In the genomic region with DNA sequence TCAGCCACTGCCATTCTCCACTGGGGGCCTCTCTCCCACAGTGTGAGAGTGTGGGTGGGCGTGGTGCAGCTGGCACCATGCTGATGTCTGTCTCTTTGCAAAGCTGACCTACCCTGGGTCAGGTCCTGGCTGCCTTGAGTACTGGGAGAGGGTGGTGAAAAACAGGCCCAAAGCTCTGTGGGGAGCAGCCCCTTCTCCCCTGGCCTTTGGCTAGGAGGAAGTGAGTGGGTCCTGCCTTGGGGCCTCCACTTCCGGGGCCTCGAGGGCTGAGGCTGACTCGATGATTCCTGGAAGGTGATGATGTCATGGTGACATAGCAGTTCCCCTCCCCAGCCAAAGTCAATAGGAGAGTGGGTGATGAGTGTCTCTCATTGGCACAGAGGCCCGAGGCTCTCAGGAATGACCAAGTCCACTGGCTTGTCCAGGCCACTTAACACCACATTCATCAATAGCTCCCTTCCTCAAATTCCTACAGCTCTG, we compare ENCODE assay signal across 10 cellular contexts. TPM values are rescaled to one million over a fixed set of nuclear protein-coding genes. Genes with fewer than 3 reads are reported as not detected.
DNase-seq lines count a peak whose midpoint lies in the region; ATAC-seq, FAIRE-seq and TF ChIP-seq lines count a peak whose summit lies in the region.
"Had no signal": no experiment of that assay in that cellular context is flagged by ENCODE, and none has a peak within 500 bp of the region (broad histone marks: within the 10 kb centered on the region; RNA-seq: fewer than 3 reads in every experiment).

No MANE protein-coding gene starts in this region.

- H3K27ac ChIP-seq in A673 (ENCODE audit: low read depth, low read length, poor library complexity, severe bottlenecking) (no peak overlapping the region), keratinocyte (ENCODE audit: control insufficient read depth, insufficient read depth, low read length) (peak overlapping the region; percentile 48)

- ATAC-seq in HG03342 (IDR thresholded peaks at IDR 0.05; ENCODE audit: unreplicated experiment): no peak

- POLR2A ChIA-PET in A673 (lab: Charles Lee; ENCODE audit: low non-redundant PET): no interaction called here

- BruUV-seq in A673 (replicated peaks; lab: Mats Ljungman, UMichigan): no TSS peak

- CTCF ChIA-PET in A673 (lab: Charles Lee): interaction anchor here (0.6 to 4.8 kb wide), 6 partner anchors 15 to 260 kb away, joined by 3 to 39 read pairs (median 12); a partner anchor contains a TSS

- H3K9me1 ChIP-seq in keratinocyte (ENCODE audit: control insufficient read depth, extremely low read depth, insufficient read depth, low read length): no peaks in the 10 kb centered on the region

- intact Hi-C loops in A673 (cut with micrococcal nuclease; ENCODE audit: unreplicated experiment): loop anchor here (5.0 kb wide), 1 partner anchor 609 kb away; no protein-coding TSS in a partner anchor

- no peak overlapping the region for H2AFZ ChIP-seq in keratinocyte (ENCODE audit: control insufficient read depth, low read length)

- H4K20me1 ChIP-seq in keratinocyte (ENCODE audit: control insufficient read depth, extremely low read depth, insufficient read depth, low read length): no peaks in the 10 kb centered on the region

- FAIRE-seq in keratinocyte (lab: Jason Lieb, UNC): peak; percentile 51
- FAIRE-seq: colon, GM18507 had no signal

- dilution Hi-C loops in keratinocyte (cut with MboI; ENCODE audit: extremely low pct_ligation_motif_present, low sequenced_read_pairs): no loop called here

- no peaks in the 10 kb centered on the region for H3K36me3 ChIP-seq in A673 (ENCODE audit: insufficient read depth, low read length, poor library complexity, severe bottlenecking)
- no peaks in the 10 kb centered on the region for H3K36me3 ChIP-seq in keratinocyte (ENCODE audit: control insufficient read depth in 2 of 2, extremely low read depth in 1 of 2, insufficient read depth in 2 of 2, low read length in 2 of 2)

- H3K4me3 ChIP-seq in A673 (ENCODE audit: low read depth, low read length, poor library complexity, severe bottlenecking): no peak overlapping the region
- H3K4me3 ChIP-seq in keratinocyte (ENCODE audit: control insufficient read depth in 2 of 3, extremely low read depth in 1 of 3, insufficient read depth in 2 of 3, low read depth in 1 of 3, low read length in 3 of 3): no peak overlapping the region

- peaks cover 16% of the 10 kb centered on the region for H3K4me1 ChIP-seq in A673 (ENCODE audit: insufficient read depth, low read length, poor library complexity, severe bottlenecking)
- H3K4me1 ChIP-seq in keratinocyte (ENCODE audit: control insufficient read depth, extremely low read depth, insufficient read depth, low read length): peaks cover 45% of the 10 kb centered on the region

- H3K27me3 ChIP-seq in A673 (replicated peaks; ENCODE audit: insufficient read depth, low read depth, low read length, poor library complexity) (no peaks in the 10 kb centered on the region), keratinocyte (ENCODE audit: control insufficient read depth, extremely low read depth, insufficient read depth, low read length) (no peaks in the 10 kb centered on the region)

- no peaks in the 10 kb centered on the region for H3K79me2 ChIP-seq in keratinocyte (ENCODE audit: control insufficient read depth, insufficient read depth, low read length)

- peak; percentile 37 for DNase-seq in A673 (ENCODE audit: low spot score)
- peak; percentile 89 for DNase-seq in M059J (ENCODE audit: low read depth)
- DNase-seq in activated T-cell treated with anti-CD3 and anti-CD28 coated beads, Interleukin-2, amount 50 U/mL, for 48 hours: peak; percentile 84 to 87
- DNase-seq in keratinocyte (ENCODE audit: low read depth, low spot score): no peak
- DNase-seq in stimulated activated CD8-positive, alpha-beta memory T cell treated with anti-CD3 and anti-CD28 coated beads, Interleukin-7, amount 100 ng/mL, for 48 hours (ENCODE audit: extremely low read depth in 1 of 2, low read depth in 1 of 2): peak; percentile 64 to 82
- no peak for DNase-seq in NCI-H2107 treated with DMSO at 0.1 percent for 48 hours (lab: John Stamatoyannopoulos, UW; ENCODE audit: unreplicated experiment)
- no peak for DNase-seq in NCI-H1930 (lab: John Stamatoyannopoulos, UW)

- peak overlapping the region; percentile 44 for H3K9ac ChIP-seq in keratinocyte (ENCODE audit: control insufficient read depth, extremely low read depth, insufficient read depth, low read length)

- TF ChIP-seq CTCF in A673 (conservative IDR thresholded peaks at IDR 0.05; ENCODE audit: low read depth, low read length): no peak
- TF ChIP-seq CTCF in keratinocyte (optimal IDR thresholded peaks at IDR 0.05 in 1 of 3, IDR thresholded peaks at IDR 0.05 in 1 of 3, conservative IDR thresholded peaks at IDR 0.05 in 1 of 3; ENCODE audit: extremely low read depth in 1 of 3, insufficient read depth in 2 of 3, low read length in 3 of 3): no peak

- H3K9me3 ChIP-seq in A673 (ENCODE audit: low read depth, low read length, poor library complexity, severe bottlenecking) (no peaks in the 10 kb centered on the region), keratinocyte (ENCODE audit: control insufficient read depth, low read depth, low read length) (peaks cover 2% of the 10 kb centered on the region)

- H3K4me2 ChIP-seq in keratinocyte (ENCODE audit: control insufficient read depth, extremely low read depth, insufficient read depth, low read depth, low read length): peak overlapping the region; percentile 67

RNA-seq across cellular contexts. Expression of a gene that starts 53.0 kb away (rescaled TPM):
- 25.5 and 28.2 TPM in 2 replicates for total RNA-seq in A673 (2021)
- total RNA-seq in M059J (2014; rRNA removed; shearing (Covaris generic)): 25.6 and 28.0 TPM in 2 replicates
- polyA plus RNA-seq in keratinocyte: 18.1 to 22.5 TPM (median 20.0 TPM) in 3 replicates
- 27.9 TPM for polyA plus RNA-seq in keratinocyte (2011; ENCODE audit: low read depth)
- 8.6 and 9.8 TPM in 2 replicates for polyA plus RNA-seq in keratinocyte (2011; cell fraction: cytosol; rRNA removed)
- polyA plus RNA-seq in keratinocyte (2011; cell fraction: nucleus; rRNA removed): 32.8 and 33.5 TPM in 2 replicates
- polyA plus RNA-seq in keratinocyte (2012; ENCODE audit: low replicate concordance): 23.4 and 50.4 TPM in 2 replicates
- 11.6 to 12.8 TPM (median 12.6 TPM) in 3 replicates for polyA minus RNA-seq in keratinocyte
- 27.2 TPM for polyA minus RNA-seq in keratinocyte (2011; cell fraction: cytosol; rRNA and poly(A)+ RNA removed)
- 23.8 and 28.0 TPM in 2 replicates for polyA minus RNA-seq in keratinocyte (2011; cell fraction: nucleus; rRNA and poly(A)+ RNA removed)

Comparison
In these comparisons a context has a peak if more than half of its experiments do, and no peak if none do; other contexts are left out.
1. DNase-seq: peak in A673 (single experiment), M059J (single experiment), activated T-cell treated with anti-CD3 and anti-CD28 coated beads, Interleukin-2, amount 50 U/mL, for 48 hours (2 of 2) and stimulated activated CD8-positive, alpha-beta memory T cell treated with anti-CD3 and anti-CD28 coated beads, Interleukin-7, amount 100 ng/mL, for 48 hours (2 of 2); none in keratinocyte (single experiment), NCI-H2107 treated with DMSO at 0.1 percent for 48 hours (single experiment) and NCI-H1930 (0 of 2).